8 cellular contexts compared by ENCODE assay signal in genomic region chr5:137660349-137660817, GRCh38.
DNase-seq lines count a peak whose midpoint lies in the region; TF ChIP-seq lines count a peak whose summit lies in the region.

No MANE protein-coding gene starts in this region.

- peaks cover 9% of the 10 kb centered on the region for H3K4me1 ChIP-seq in adipocyte (ENCODE audit: control insufficient read depth, insufficient read depth, low read length)
- H3K4me1 ChIP-seq in left ventricle myocardium inferior = peaks cover 14% of the 10 kb centered on the region

- H3K36me3 ChIP-seq in adipocyte (ENCODE audit: control insufficient read depth, insufficient read depth, low read length, severe bottlenecking) = no peaks in the 10 kb centered on the region
- peaks cover 17% of the 10 kb centered on the region for H3K36me3 ChIP-seq in left ventricle myocardium inferior

- TF ChIP-seq CTCF in GM12865 (IDR thresholded peaks at IDR 0.05; ENCODE audit: insufficient read depth, low read depth, low read length, missing control alignments) (peak; percentile 77), HFF-Myc (IDR thresholded peaks at IDR 0.05; ENCODE audit: low read depth, low read length, missing control alignments) (peak; percentile 80), left ventricle myocardium inferior (IDR thresholded peaks at IDR 0.05; ENCODE audit: borderline replicate concordance) (peak; percentile 84), retinal pigment epithelial cell (conservative IDR thresholded peaks at IDR 0.05; ENCODE audit: low read depth, low read length) (peak; percentile 90)

- DNase-seq in GM12865 (ENCODE audit: low read depth) = peak; percentile 86
- peak; percentile 36 for DNase-seq in HFF-Myc (ENCODE audit: extremely low read depth, low read depth)
- DNase-seq in NCI-H1048 (lab: John Stamatoyannopoulos, UW) = peak; percentile 26
- DNase-seq in SW 1271 (lab: John Stamatoyannopoulos, UW) = peak; percentile 18 to 60
- DNase-seq in adipocyte (ENCODE audit: low read depth) = peak; percentile 84
- DNase-seq in left ventricle myocardium inferior = peak; percentile 39
- DNase-seq in retinal pigment epithelial cell (ENCODE audit: low read depth) = no peak
- no peak for DNase-seq in cortex of kidney (lab: John Stamatoyannopoulos, UW)

- H3K27me3 ChIP-seq in adipocyte (replicated peaks; ENCODE audit: control insufficient read depth, insufficient read depth, low read length) = no peaks in the 10 kb centered on the region
- H3K27me3 ChIP-seq in left ventricle myocardium inferior (ENCODE audit: low read depth) = no peaks in the 10 kb centered on the region

- intact Hi-C loops in left ventricle myocardium inferior (cut with micrococcal nuclease) = loop anchor here (5.0 kb wide), 1 partner anchor 82 kb away; no protein-coding TSS in a partner anchor

- no peak overlapping the region for H3K27ac ChIP-seq in left ventricle myocardium inferior (replicated peaks)

- H3K4me3 ChIP-seq in GM12865 (ENCODE audit: low read depth, low read length) (no peak overlapping the region), HFF-Myc (replicated peaks; ENCODE audit: low read depth, low read length) (no peak overlapping the region), adipocyte (ENCODE audit: low read length) (no peak overlapping the region), left ventricle myocardium inferior (no peak overlapping the region), retinal pigment epithelial cell (ENCODE audit: low read length) (no peak overlapping the region)

- H3K9me3 ChIP-seq in adipocyte (ENCODE audit: control insufficient read depth, low read length) (no peaks in the 10 kb centered on the region), left ventricle myocardium inferior (replicated peaks) (no peaks in the 10 kb centered on the region)

- H3K9ac ChIP-seq in adipocyte (ENCODE audit: low read length) = no peak overlapping the region

Comparison
In these comparisons a context has a peak if more than half of its experiments do, and no peak if none do; other contexts are left out.
1. DNase-seq: peak in GM12865 (single experiment), HFF-Myc (single experiment), NCI-H1048 (single experiment), SW 1271 (2 of 2), adipocyte (single experiment) and left ventricle myocardium inferior (single experiment); none in retinal pigment epithelial cell (single experiment) and cortex of kidney (single experiment).
2. Peak in every context shown above with its lines, with median percentiles within 50 percentile points of each other: CTCF ChIP-seq.